ENCODE assay signal across 12 cellular contexts in genomic region chr4:119663160-119663788, GRCh38. TPM values are rescaled to one million over a fixed set of nuclear protein-coding genes. Genes with fewer than 3 reads are reported as not detected.
DNase-seq lines count a peak whose midpoint lies in the region; ATAC-seq, FAIRE-seq and TF ChIP-seq lines count a peak whose summit lies in the region.
"Had no signal": no experiment of that assay in that cellular context is flagged by ENCODE, and none has a peak within 500 bp of the region (broad histone marks: within the 10 kb centered on the region; RNA-seq: fewer than 3 reads in every experiment).

No MANE protein-coding gene starts in this region.

- H3K27ac Mint-ChIP-seq in HFFc6 (no peak overlapping the region), astrocyte (ENCODE audit: unreplicated experiment) (no peak overlapping the region), glutamatergic neuron (ENCODE audit: unreplicated experiment) (no peak overlapping the region)

- no peak overlapping the region for H2AFZ ChIP-seq in astrocyte (ENCODE audit: low read depth, low read length)

- no peaks in the 10 kb centered on the region for H3K9me3 ChIP-seq in astrocyte (ENCODE audit: insufficient read depth, low read depth, low read length)
- no peaks in the 10 kb centered on the region for H3K9me3 ChIP-seq in muscle layer of duodenum (ENCODE audit: control insufficient read depth in 1 of 2, low read length in 2 of 2)

- no peaks in the 10 kb centered on the region for H3K27me3 ChIP-seq in astrocyte (ENCODE audit: insufficient read depth, low read length)
- no peaks in the 10 kb centered on the region for H3K27me3 ChIP-seq in muscle layer of duodenum (ENCODE audit: low read depth, low read length)
- H3K27me3 ChIP-seq: BLaER1 treated with 17β-estradiol and CSF1 and Interleukin-3, amounts not matched to agents 10 nM and 100 nM had no signal

- H3K36me3 ChIP-seq in astrocyte (ENCODE audit: insufficient read depth, low read length): no peaks in the 10 kb centered on the region
- H3K36me3 ChIP-seq in muscle layer of duodenum (ENCODE audit: control insufficient read depth in 1 of 2, insufficient read depth in 2 of 2, low read length in 2 of 2): no peaks in the 10 kb centered on the region
- H3K36me3 ChIP-seq: BLaER1 treated with 17β-estradiol and CSF1 and Interleukin-3, amounts not matched to agents 10 nM and 100 nM had no signal

- H3K4me3 ChIP-seq in astrocyte (ENCODE audit: insufficient read depth, low read depth, low read length): no peak overlapping the region
- H3K4me3 ChIP-seq in muscle layer of duodenum (ENCODE audit: low read depth in 1 of 2, low read length in 2 of 2): peak overlapping the region; percentile 22 to 45
- H3K4me3 ChIP-seq: BLaER1 treated with 17β-estradiol and CSF1 and Interleukin-3, amounts not matched to agents 10 nM and 100 nM had no signal

- peaks cover 3% of the 10 kb centered on the region for H3K4me1 ChIP-seq in astrocyte (ENCODE audit: insufficient read depth, low read length)
- peaks cover 4 to 16% of the 10 kb centered on the region in 2 donors for H3K4me1 ChIP-seq in muscle layer of duodenum (ENCODE audit: control insufficient read depth in 1 of 2, insufficient read depth in 2 of 2, low read length in 2 of 2)
- H3K4me1 ChIP-seq: BLaER1 treated with 17β-estradiol and CSF1 and Interleukin-3, amounts not matched to agents 10 nM and 100 nM had no signal

- H3K27ac ChIP-seq in astrocyte (ENCODE audit: low read depth, low read length) (no peak overlapping the region), muscle layer of duodenum (ENCODE audit: low read length) (no peak overlapping the region)
- H3K27ac ChIP-seq: BLaER1 treated with 17β-estradiol and CSF1 and Interleukin-3, amounts not matched to agents 10 nM and 100 nM had no signal

- no peaks in the 10 kb centered on the region for H3K9me3 Mint-ChIP-seq in HFFc6
- H3K9me3 Mint-ChIP-seq in astrocyte (ENCODE audit: unreplicated experiment): no peaks in the 10 kb centered on the region
- no peaks in the 10 kb centered on the region for H3K9me3 Mint-ChIP-seq in glutamatergic neuron (ENCODE audit: unreplicated experiment)

- TF ChIP-seq CTCF in HFFc6 (IDR thresholded peaks at IDR 0.05) (no peak), astrocyte (IDR thresholded peaks at IDR 0.05; ENCODE audit: insufficient read depth, low read depth, low read length) (no peak), glutamatergic neuron (IDR thresholded peaks at IDR 0.05; ENCODE audit: partially characterized antibody, unreplicated experiment) (no peak)

- peak overlapping the region; percentile 36 for H3K4me3 Mint-ChIP-seq in HFFc6
- no peak overlapping the region for H3K4me3 Mint-ChIP-seq in astrocyte (ENCODE audit: unreplicated experiment)
- H3K4me3 Mint-ChIP-seq in glutamatergic neuron (ENCODE audit: unreplicated experiment): no peak overlapping the region

- no peak for DNase-seq in HFFc6
- DNase-seq in astrocyte (ENCODE audit: low read depth): no peak
- no peak for DNase-seq in NOMO-1 treated with DMSO at 0.1 percent for 48 hours (lab: John Stamatoyannopoulos, UW; ENCODE audit: unreplicated experiment)
- DNase-seq in middle frontal gyrus (ENCODE audit: extremely low spot score, low spot score): no peak
- DNase-seq in activated effector memory CD4-positive, alpha-beta T cell treated with Interleukin-2 at 50 U/mL for 16 hours: no peak
- DNase-seq in glutamatergic neuron: no peak
- DNase-seq: kidney glomerular epithelial cell, NCI-H446, SW 1271 had no signal

- H3K9ac ChIP-seq in astrocyte (ENCODE audit: low read length): no peak overlapping the region
- H3K9ac ChIP-seq: BLaER1 treated with 17β-estradiol and CSF1 and Interleukin-3, amounts not matched to agents 10 nM and 100 nM had no signal

- H3K79me2 ChIP-seq in astrocyte (ENCODE audit: insufficient read depth, low read length): no peaks in the 10 kb centered on the region

- H3K36me3 Mint-ChIP-seq in HFFc6 (ENCODE audit: low read depth) (no peaks in the 10 kb centered on the region), astrocyte (ENCODE audit: low read depth, unreplicated experiment) (no peaks in the 10 kb centered on the region), glutamatergic neuron (ENCODE audit: unreplicated experiment) (no peaks in the 10 kb centered on the region)

- no peaks in the 10 kb centered on the region for H4K20me1 ChIP-seq in astrocyte (ENCODE audit: insufficient read depth, low read length)
- H4K20me1 ChIP-seq: BLaER1 treated with 17β-estradiol and CSF1 and Interleukin-3, amounts not matched to agents 10 nM and 100 nM had no signal

- peaks cover under 1% of the 10 kb centered on the region; the same call in 1 of the 2 replicates for H3K27me3 Mint-ChIP-seq in HFFc6 (ENCODE audit: insufficient read depth)
- no peaks in the 10 kb centered on the region for H3K27me3 Mint-ChIP-seq in astrocyte (ENCODE audit: low read depth, unreplicated experiment)
- no peaks in the 10 kb centered on the region for H3K27me3 Mint-ChIP-seq in glutamatergic neuron (ENCODE audit: unreplicated experiment)

- peaks cover 34% of the 10 kb centered on the region for H3K4me1 Mint-ChIP-seq in HFFc6 (ENCODE audit: low read depth)
- peaks cover 9% of the 10 kb centered on the region for H3K4me1 Mint-ChIP-seq in astrocyte (ENCODE audit: low read depth, unreplicated experiment)
- peaks cover 10% of the 10 kb centered on the region for H3K4me1 Mint-ChIP-seq in glutamatergic neuron (ENCODE audit: low read depth, unreplicated experiment)

- ATAC-seq in GM18861 (IDR thresholded peaks at IDR 0.05; ENCODE audit: unreplicated experiment): peak; percentile 40

- H3K4me2 ChIP-seq in astrocyte (ENCODE audit: low read length): peak overlapping the region; percentile 9
- H3K4me2 ChIP-seq: BLaER1 treated with 17β-estradiol and CSF1 and Interleukin-3, amounts not matched to agents 10 nM and 100 nM had no signal

- FAIRE-seq in astrocyte (lab: Jason Lieb, UNC): no peak

RNA-seq across cellular contexts. Expression of gene PDE5A, which starts 34.7 kb away (rescaled TPM):
- total RNA-seq in HFFc6 (2021; fragmentation: NEBNext Ultra II Directional; extraction: Animal tissue kit (Norgen Biotek cat#: 25700)): 10 to 100 TPM; 13.3 to 23.2 (median 18.6) TPM
- total RNA-seq in astrocyte (2.2 and 3.6 TPM in 2 replicates), glutamatergic neuron (ENCODE audit: unreplicated experiment) (3.2 TPM)
